Comparison of ENCODE assay signal across 8 cellular contexts in genomic region chr13:30376426-30377311, GRCh38. TPM values are rescaled to one million over a fixed set of nuclear protein-coding genes. Genes with fewer than 3 reads are reported as not detected.
DNase-seq lines count a peak whose midpoint lies in the region; ATAC-seq, FAIRE-seq and TF ChIP-seq lines count a peak whose summit lies in the region.

No MANE protein-coding gene starts in this region.

- peak overlapping the region; percentile 89 to 99 (median 94) for H3K27ac Mint-ChIP-seq in naive thymus-derived CD8-positive, alpha-beta T cell

- H3K9me3 Mint-ChIP-seq in naive thymus-derived CD8-positive, alpha-beta T cell: no peaks in the 10 kb centered on the region

- TF ChIP-seq POLR2A in H54 (IDR thresholded peaks at IDR 0.05; ENCODE audit: low read depth, low read length): no peak

- peak overlapping the region; percentile 71 to 89 (median 85) for H3K4me3 Mint-ChIP-seq in naive thymus-derived CD8-positive, alpha-beta T cell

- H3K36me3 Mint-ChIP-seq in naive thymus-derived CD8-positive, alpha-beta T cell: no peaks in the 10 kb centered on the region

- POLR2A ChIA-PET in naive thymus-derived CD8-positive, alpha-beta T cell (lab: Charles Lee): interaction anchor here (0.5 to 7.8 kb wide), 15 partner anchors 7 to 241 kb away, joined by 3 to 121 read pairs (median 5); partner anchors contain the start of genes HMGB1, UBE2L5 and USPL1

- ATAC-seq in GM18858 (IDR thresholded peaks at IDR 0.05; ENCODE audit: unreplicated experiment) (peak; percentile 48), HG02763 (IDR thresholded peaks at IDR 0.05; ENCODE audit: unreplicated experiment) (peak; percentile 51)
- peak; percentile 72 to 73 for ATAC-seq in naive thymus-derived CD8-positive, alpha-beta T cell

- no peaks in the 10 kb centered on the region for H3K27me3 Mint-ChIP-seq in naive thymus-derived CD8-positive, alpha-beta T cell

- FAIRE-seq in H54 (lab: Jason Lieb, UNC): no peak

- peaks cover 56 to 90% (median 85%) of the 10 kb centered on the region in 4 donors for H3K4me1 Mint-ChIP-seq in naive thymus-derived CD8-positive, alpha-beta T cell

- DNase-seq in NCI-H2107 treated with DMSO at 0.1 percent for 48 hours (lab: John Stamatoyannopoulos, UW; ENCODE audit: unreplicated experiment): peak; percentile 42
- DNase-seq in activated CD8-positive, alpha-beta memory T cell treated with anti-CD3 and anti-CD28 coated beads, Interleukin-2, amount 50 U/mL, for 4 hours: peak; percentile 54
- peak; percentile 36 to 85 (median 69) for DNase-seq in naive thymus-derived CD8-positive, alpha-beta T cell
- DNase-seq in H54 (ENCODE audit: insufficient read length, low spot score): no peak
- DNase-seq in OCI-M2 (lab: John Stamatoyannopoulos, UW; ENCODE audit: unreplicated experiment): no peak
- DNase-seq in HK-2 (ENCODE audit: unreplicated experiment): no peak

RNA-seq across cellular contexts. Expression of gene UBE2L5, which starts 45.6 kb away (rescaled TPM):
- not detected for total RNA-seq in naive thymus-derived CD8-positive, alpha-beta T cell
- polyA plus RNA-seq in naive thymus-derived CD8-positive, alpha-beta T cell: not detected

Comparison
In these comparisons a context has a peak if more than half of its experiments do, and no peak if none do; other contexts are left out.
1. DNase-seq: peak in NCI-H2107 treated with DMSO at 0.1 percent for 48 hours (single experiment), activated CD8-positive, alpha-beta memory T cell treated with anti-CD3 and anti-CD28 coated beads, Interleukin-2, amount 50 U/mL, for 4 hours (single experiment) and naive thymus-derived CD8-positive, alpha-beta T cell (10 of 10); none in H54 (single experiment), OCI-M2 (single experiment) and HK-2 (single experiment).
2. Peak in every context shown above with its lines, with median percentiles within 50 percentile points of each other: ATAC-seq.